Comparison of ENCODE assay signal across 21 cellular contexts in genomic region chrX:14362731-14363130, GRCh38.
"Had no signal": no experiment of that assay in that cellular context is flagged by ENCODE, and none has a peak within 500 bp of the region (broad histone marks: within the 10 kb centered on the region; RNA-seq: fewer than 3 reads in every experiment).

No MANE protein-coding gene starts in this region.

- H3K9me3 Mint-ChIP-seq: activated CD4-positive, alpha-beta memory T cell treated with anti-CD3 and anti-CD28 coated beads for 36 hours; activated naive CD8-positive, alpha-beta T cell treated with anti-CD3 and anti-CD28 coated beads, Interleukin-2, amount 10 ng/mL, durations not matched to agents 7 days and 5 days; type B pancreatic cell had no signal

- DNase-seq: activated CD4-positive, alpha-beta memory T cell treated with anti-CD3 and anti-CD28 coated beads for 36 hours; activated CD4-positive, alpha-beta T cell treated with anti-CD3 and anti-CD28 coated beads for 1 hour; activated gamma-delta T cell treated with Interleukin-2 at 50 U/mL for 16 hours; activated naive CD8-positive, alpha-beta T cell treated with anti-CD3 and anti-CD28 coated beads, Interleukin-2, amount 10 ng/mL, durations not matched to agents 7 days and 5 days; activated T-cell treated with anti-CD3 and anti-CD28 coated beads, Interleukin-2, amount 50 U/mL, for 72 hours; aorta; colonic mucosa; glutamatergic neuron; left cardiac atrium; midbrain; naive B cell; posterior cingulate gyrus; right lobe of liver; stimulated activated CD4-positive, alpha-beta T cell treated with anti-CD3 and anti-CD28 coated beads, Interleukin-12 subunit alpha, Interleukin-12 subunit beta, amount 100 ng/mL, for 4 hours; stimulated activated naive CD4-positive, alpha-beta T cell treated with Interleukin-2 at 50 U/mL for 16 hours; T-helper 9 cell had no signal

- H3K27ac Mint-ChIP-seq: activated CD4-positive, alpha-beta memory T cell treated with anti-CD3 and anti-CD28 coated beads for 36 hours; activated naive CD8-positive, alpha-beta T cell treated with anti-CD3 and anti-CD28 coated beads, Interleukin-2, amount 10 ng/mL, durations not matched to agents 7 days and 5 days; activated T-cell treated with anti-CD3 and anti-CD28 coated beads, Interleukin-2, amount 50 U/mL, for 72 hours; naive B cell; type B pancreatic cell had no signal

- H3K27ac ChIP-seq: cardiac muscle cell, colonic mucosa, neutrophil, right lobe of liver, suprapubic skin had no signal

- H3K4me1 Mint-ChIP-seq: activated naive CD8-positive, alpha-beta T cell treated with anti-CD3 and anti-CD28 coated beads, Interleukin-2, amount 10 ng/mL, durations not matched to agents 7 days and 5 days; naive B cell had no signal

- H3K27me3 Mint-ChIP-seq: activated CD4-positive, alpha-beta memory T cell treated with anti-CD3 and anti-CD28 coated beads for 36 hours; activated naive CD8-positive, alpha-beta T cell treated with anti-CD3 and anti-CD28 coated beads, Interleukin-2, amount 10 ng/mL, durations not matched to agents 7 days and 5 days; naive B cell; type B pancreatic cell had no signal

- H3K9me3 ChIP-seq: colonic mucosa, neutrophil, right lobe of liver, suprapubic skin had no signal

- H3K36me3 Mint-ChIP-seq: activated CD4-positive, alpha-beta memory T cell treated with anti-CD3 and anti-CD28 coated beads for 36 hours; activated naive CD8-positive, alpha-beta T cell treated with anti-CD3 and anti-CD28 coated beads, Interleukin-2, amount 10 ng/mL, durations not matched to agents 7 days and 5 days; naive B cell; type B pancreatic cell had no signal

- H3K27me3 ChIP-seq: cardiac muscle cell, colonic mucosa, neutrophil, right lobe of liver, suprapubic skin had no signal

- H3K4me3 ChIP-seq: cardiac muscle cell, colonic mucosa, lung, right lobe of liver, suprapubic skin had no signal

- H3K36me3 ChIP-seq: cardiac muscle cell, colonic mucosa, neutrophil, right lobe of liver, suprapubic skin had no signal

- H3K4me1 ChIP-seq: colonic mucosa, right lobe of liver, suprapubic skin had no signal

- H3K4me3 Mint-ChIP-seq: activated CD4-positive, alpha-beta memory T cell treated with anti-CD3 and anti-CD28 coated beads for 36 hours; activated naive CD8-positive, alpha-beta T cell treated with anti-CD3 and anti-CD28 coated beads, Interleukin-2, amount 10 ng/mL, durations not matched to agents 7 days and 5 days; activated T-cell treated with anti-CD3 and anti-CD28 coated beads, Interleukin-2, amount 50 U/mL, for 72 hours; naive B cell; type B pancreatic cell had no signal
